ENCODE assay signal across 10 cellular contexts in genomic region chr2:28325567-28326468, GRCh38.
DNase-seq lines count a peak whose midpoint lies in the region; ATAC-seq, FAIRE-seq and TF ChIP-seq lines count a peak whose summit lies in the region.
"Had no signal": no experiment of that assay in that cellular context is flagged by ENCODE, and none has a peak within 500 bp of the region (broad histone marks: within the 10 kb centered on the region; RNA-seq: fewer than 3 reads in every experiment).

No MANE protein-coding gene starts in this region.

- POLR2A ChIA-PET in H1 (lab: Charles Lee; ENCODE audit: partially characterized antibody): interaction anchor here (1.2 kb wide), 1 partner anchor 67 kb away, joined by 3 read pairs; the partner anchor contains the start of gene FOSL2

- H3K4ac ChIP-seq in H1 (replicated peaks; ENCODE audit: insufficient read length, low read depth, low read length): no peak overlapping the region

- no peak overlapping the region for H2BK120ac ChIP-seq in H1 (replicated peaks; ENCODE audit: low read depth, low read length)

- TF ChIP-seq POLR2A in H1 (IDR thresholded peaks at IDR 0.05; ENCODE audit: control extremely low read depth in 1 of 2, low read depth in 2 of 2, low read length in 2 of 2): no peak

- no peak overlapping the region for H2BK5ac ChIP-seq in H1 (ENCODE audit: low read depth, low read length)

- no peak for TF ChIP-seq EP300 in H1 (IDR thresholded peaks at IDR 0.05; ENCODE audit: borderline replicate concordance in 1 of 2, low read depth in 2 of 2, low read length in 2 of 2)

- no peak overlapping the region for H3K4me3 ChIP-seq in H1 (ENCODE audit: extremely low read depth in 1 of 4, insufficient read depth in 2 of 4, low read depth in 3 of 4, low read length in 4 of 4)
- H3K4me3 ChIP-seq: SJSA1 had no signal

- H3K36me3 ChIP-seq in H1 (ENCODE audit: control insufficient read depth in 2 of 4, insufficient read depth in 4 of 4, low read length in 3 of 4): no peaks in the 10 kb centered on the region
- H3K36me3 ChIP-seq: SJSA1 had no signal

- H4K91ac ChIP-seq in H1 (replicated peaks; ENCODE audit: insufficient read length, low read length): peak overlapping the region; percentile 25

- ATAC-seq in GM18909 (IDR thresholded peaks at IDR 0.05; ENCODE audit: poor library complexity, unreplicated experiment) (peak; percentile 63), HG02678 (IDR thresholded peaks at IDR 0.05; ENCODE audit: unreplicated experiment) (no peak), GM19328 (IDR thresholded peaks at IDR 0.05; ENCODE audit: unreplicated experiment) (no peak)

- H3K9ac ChIP-seq in H1 (replicated peaks in 1 of 4; ENCODE audit: extremely low read depth in 1 of 4, low read depth in 3 of 4, low read length in 3 of 4): no peak overlapping the region

- no peak overlapping the region for H4K5ac ChIP-seq in H1 (ENCODE audit: insufficient read length, low read depth, low read length)

- H3K27ac ChIP-seq in H1 (ENCODE audit: low read depth, low read length): no peak overlapping the region
- H3K27ac ChIP-seq: SJSA1 had no signal

- TF ChIP-seq RAD21 in H1 (IDR thresholded peaks at IDR 0.05 in 1 of 2, conservative IDR thresholded peaks at IDR 0.05 in 1 of 2; ENCODE audit: low read depth in 2 of 2, low read length in 2 of 2): no peak

- no peak for FAIRE-seq in H1 (lab: Jason Lieb, UNC)

- H3K23me2 ChIP-seq in H1 (ENCODE audit: low read depth, low read length): no peaks in the 10 kb centered on the region

- no peaks in the 10 kb centered on the region for H3K79me2 ChIP-seq in H1 (ENCODE audit: control insufficient read depth in 1 of 2, insufficient read depth in 2 of 2, low read length in 2 of 2)

- DNase-seq in A172 (ENCODE audit: low spot score): peak; percentile 90
- DNase-seq in NCI-H146 treated with DMSO at 0.1 percent for 48 hours (lab: John Stamatoyannopoulos, UW; ENCODE audit: unreplicated experiment): peak; percentile 39
- no peak for DNase-seq in H1 (ENCODE audit: low read depth in 1 of 2, low spot score in 2 of 2)
- DNase-seq in nucleus accumbens (lab: John Stamatoyannopoulos, UW): no peak
- no peak for DNase-seq in NCI-H2196 (lab: John Stamatoyannopoulos, UW; ENCODE audit: unreplicated experiment)
- DNase-seq: aorta had no signal

- CTCF ChIA-PET in H1 (lab: Charles Lee; ENCODE audit: partially characterized antibody): interaction anchor here (1.1 to 2.0 kb wide), 3 partner anchors 9 to 87 kb away, joined by 3 to 5 read pairs (median 3); no protein-coding TSS in a partner anchor

- no peaks in the 10 kb centered on the region for H3K79me1 ChIP-seq in H1 (ENCODE audit: low read depth, low read length)

- H3K4me1 ChIP-seq in H1 (replicated peaks in 1 of 4; ENCODE audit: control insufficient read depth in 3 of 4, insufficient read depth in 4 of 4, low read length in 3 of 4): peaks cover 10 to 32% (median 21%) of the 10 kb centered on the region in 4 experiments

- TF ChIP-seq CTCF in H1 (IDR thresholded peaks at IDR 0.05; ENCODE audit: control extremely low read depth in 1 of 3, insufficient read depth in 1 of 3, low read depth in 1 of 3, low read length in 3 of 3): no peak

- H3K23ac ChIP-seq in H1 (ENCODE audit: insufficient read length): no peak overlapping the region

- H4K8ac ChIP-seq in H1 (ENCODE audit: extremely low read depth, insufficient read depth, low read length): no peak overlapping the region; the same call in 1 of the 2 replicates

- 93% methylated on average over 10 of the region's 10 CpGs; no CpG with 5 or more reads in 1 of the 2 experiments for WGBS in H1 (ENCODE audit: extremely low coverage in 1 of 2, insufficient coverage in 1 of 2, insufficient read length in 1 of 2, insufficient replicate concordance in 2 of 2, low coverage in 1 of 2, low lambda C conversion rate in 2 of 2, missing lambda C conversion rate in 1 of 2), 2 experiments

- H2AFZ ChIP-seq in H1 (ENCODE audit: low read length): no peak overlapping the region

- no peak overlapping the region; a peak in 1 of 4 replicates for H3K4me2 ChIP-seq in H1 (ENCODE audit: insufficient read depth in 1 of 2, low read depth in 2 of 2, low read length in 2 of 2)

- H2AK5ac ChIP-seq in H1 (ENCODE audit: low read depth, low read length): no peak overlapping the region; the same call in 1 of the 2 replicates

- H4K20me1 ChIP-seq in H1 (replicated peaks in 1 of 2; ENCODE audit: control insufficient read depth in 1 of 2, insufficient read depth in 2 of 2, low read length in 2 of 2): no peaks in the 10 kb centered on the region

- H3K27me3 ChIP-seq in H1 (replicated peaks in 1 of 4; ENCODE audit: control insufficient read depth in 3 of 4, extremely low read depth in 1 of 4, insufficient read depth in 3 of 4, low read length in 3 of 4): no peaks in the 10 kb centered on the region
- H3K27me3 ChIP-seq: SJSA1 had no signal

- no peak overlapping the region; the same call in 1 of the 2 replicates for H2BK12ac ChIP-seq in H1 (ENCODE audit: low read depth, low read length)

- H3K56ac ChIP-seq in H1 (replicated peaks; ENCODE audit: insufficient read length, low read depth, low read length): no peak overlapping the region

- H3K14ac ChIP-seq in H1 (ENCODE audit: insufficient read length): no peak overlapping the region

- no peak overlapping the region for H2BK20ac ChIP-seq in H1 (ENCODE audit: low read length)

- no peak overlapping the region for H2BK15ac ChIP-seq in H1 (ENCODE audit: low read length)

- H3K18ac ChIP-seq in H1 (ENCODE audit: extremely low read depth, low read length): no peak overlapping the region

- H3K9me3 ChIP-seq in H1 (ENCODE audit: insufficient read depth in 2 of 2, low read depth in 1 of 2, low read length in 1 of 2): no peaks in the 10 kb centered on the region
- H3K9me3 ChIP-seq: SJSA1 had no signal

TF ChIP-seq in H1, 55 proteins besides CTCF, POLR2A, EP300 and RAD21:
- no peak for TF ChIP-seq CHD1 (IDR thresholded peaks at IDR 0.05; ENCODE audit: low read depth, low read length)
- no peak for TF ChIP-seq JUN (IDR thresholded peaks at IDR 0.05; ENCODE audit: low read depth, low read length)
- no peak for TF ChIP-seq RNF2 (IDR thresholded peaks at IDR 0.05; ENCODE audit: borderline replicate concordance, low read depth, low read length, missing control alignments, poor library complexity, severe bottlenecking)
- no peak for TF ChIP-seq FOSL1 (IDR thresholded peaks at IDR 0.05; ENCODE audit: insufficient read depth, low read depth, low read length)
- TF ChIP-seq CREB1 (IDR thresholded peaks at IDR 0.05): no peak
- TF ChIP-seq KDM5A (IDR thresholded peaks at IDR 0.05; ENCODE audit: low read length): no peak

Comparison
In these comparisons a context has a peak if more than half of its experiments do, and no peak if none do; other contexts are left out.
1. DNase-seq: peak in A172 (single experiment) and NCI-H146 treated with DMSO at 0.1 percent for 48 hours (single experiment); none in H1 (0 of 2), nucleus accumbens (0 of 56) and NCI-H2196 (single experiment).